15 cellular contexts compared by ENCODE assay signal in genomic region chr5:59206132-59206581, GRCh38.
DNase-seq lines count a peak whose midpoint lies in the region; ATAC-seq and TF ChIP-seq lines count a peak whose summit lies in the region.
"Had no signal": no experiment of that assay in that cellular context is flagged by ENCODE, and none has a peak within 500 bp of the region (broad histone marks: within the 10 kb centered on the region; RNA-seq: fewer than 3 reads in every experiment).

No MANE protein-coding gene starts in this region.

- no peak for TF ChIP-seq POLR2A in IMR-90 (IDR thresholded peaks at IDR 0.05; ENCODE audit: low read depth, low read length)
- TF ChIP-seq POLR2A in testis (IDR thresholded peaks at IDR 0.05) = no peak

- no peaks in the 10 kb centered on the region for H3K9me3 Mint-ChIP-seq in stimulated activated effector memory CD8-positive, alpha-beta T cell treated with anti-CD3 and anti-CD28 coated beads, Interleukin-12 subunit alpha, Interleukin-12 subunit beta, amount 100 ng/mL, for 72 hours
- H3K9me3 Mint-ChIP-seq in activated T-cell treated with anti-CD3 and anti-CD28 coated beads, Interleukin-2, amount 50 U/mL, for 4 hours = no peaks in the 10 kb centered on the region
- H3K9me3 Mint-ChIP-seq: activated CD4-positive, alpha-beta T cell treated with anti-CD3 and anti-CD28 coated beads, Interleukin-2, amount 10 ng/mL, durations not matched to agents 7 days and 5 days had no signal

- DNase-seq in IMR-90 (peak; percentile 70), mammary epithelial cell (peak; percentile 46), right atrium auricular region (ENCODE audit: low spot score) (no peak), A673 (ENCODE audit: low spot score) (no peak), HUDEP-2 (lab: John Stamatoyannopoulos, UW; ENCODE audit: unreplicated experiment in 76 of 76) (no peak), testis (no peak)
- DNase-seq in stimulated activated effector memory CD8-positive, alpha-beta T cell treated with anti-CD3 and anti-CD28 coated beads, Interleukin-12 subunit alpha, Interleukin-12 subunit beta, amount 100 ng/mL, for 72 hours (ENCODE audit: low spot score in 2 of 2) = no peak
- DNase-seq in activated T-cell treated with anti-CD3 and anti-CD28 coated beads, Interleukin-2, amount 50 U/mL, for 4 hours = no peak
- DNase-seq: activated CD4-positive, alpha-beta T cell treated with anti-CD3 and anti-CD28 coated beads, Interleukin-2, amount 10 ng/mL, durations not matched to agents 7 days and 5 days; activated naive CD4-positive, alpha-beta T cell; effector CD4-positive, alpha-beta T cell; occipital lobe; trophoblast cell had no signal

- no peak overlapping the region for H3K14ac ChIP-seq in IMR-90 (replicated peaks; ENCODE audit: low read depth, low read length)

- H3K4me2 ChIP-seq in IMR-90 (ENCODE audit: low read depth, low read length) = no peak overlapping the region
- no peak overlapping the region for H3K4me2 ChIP-seq in mammary epithelial cell (ENCODE audit: insufficient read depth, low read depth, low read length)

- H2AK9ac ChIP-seq in IMR-90 (replicated peaks; ENCODE audit: low read depth, low read length, poor library complexity) = no peak overlapping the region

- H3K56ac ChIP-seq in IMR-90 (ENCODE audit: extremely low read depth, insufficient read depth, low read length) = no peak overlapping the region

- no peak overlapping the region for H2BK15ac ChIP-seq in IMR-90 (ENCODE audit: low read depth, low read length)

- no peaks in the 10 kb centered on the region for H3K4me1 ChIP-seq in IMR-90 (ENCODE audit: control insufficient read depth, insufficient read depth, low read length)
- no peaks in the 10 kb centered on the region for H3K4me1 ChIP-seq in mammary epithelial cell (ENCODE audit: insufficient read depth, low read length)
- H3K4me1 ChIP-seq in right atrium auricular region = peaks cover 0 to 21% of the 10 kb centered on the region in 2 donors
- H3K4me1 ChIP-seq in A673 (ENCODE audit: insufficient read depth, low read length, poor library complexity, severe bottlenecking) = no peaks in the 10 kb centered on the region
- no peaks in the 10 kb centered on the region for H3K4me1 ChIP-seq in testis

- H3K4me3 ChIP-seq in IMR-90 (ENCODE audit: insufficient read depth, low read depth, low read length) = no peak overlapping the region
- H3K4me3 ChIP-seq in mammary epithelial cell (replicated peaks in 1 of 3; ENCODE audit: insufficient read depth in 1 of 3, low read depth in 2 of 3, low read length in 3 of 3) = no peak overlapping the region
- no peak overlapping the region for H3K4me3 ChIP-seq in right atrium auricular region
- no peak overlapping the region for H3K4me3 ChIP-seq in A673 (ENCODE audit: low read depth, low read length, poor library complexity, severe bottlenecking)
- no peak overlapping the region for H3K4me3 ChIP-seq in testis
- H3K4me3 ChIP-seq: SK-N-MC had no signal

- CTCF ChIA-PET in IMR-90 (lab: Yijun Ruan, JAX) (no interaction called here), mammary epithelial cell (lab: Charles Lee; ENCODE audit: low non-redundant PET) (no interaction called here), A673 (lab: Charles Lee) (interaction anchor here (0.6 kb wide), 1 partner anchor 21 kb away, joined by 3 read pairs; no protein-coding TSS in a partner anchor)

- no peak overlapping the region for H2AK5ac ChIP-seq in IMR-90 (ENCODE audit: low read depth, low read length)

- H3K27me3 ChIP-seq in IMR-90 (ENCODE audit: control insufficient read depth, insufficient read depth, low read length) (peaks cover 2% of the 10 kb centered on the region; the same call in 1 of the 2 replicates), mammary epithelial cell (ENCODE audit: insufficient read depth, low read length) (no peaks in the 10 kb centered on the region), right atrium auricular region (no peaks in the 10 kb centered on the region), A673 (replicated peaks; ENCODE audit: insufficient read depth, low read depth, low read length, poor library complexity) (peaks cover 2% of the 10 kb centered on the region), testis (no peaks in the 10 kb centered on the region)

- no peak overlapping the region for H4K91ac ChIP-seq in IMR-90 (ENCODE audit: insufficient read depth, low read depth, low read length)

- H2BK120ac ChIP-seq in IMR-90 (ENCODE audit: low read depth, low read length) = no peak overlapping the region

- dilution Hi-C loops in IMR-90 (cut with HindIII; ENCODE audit: low sequenced_read_pairs, unreplicated experiment) (no loop called here), mammary epithelial cell (cut with HindIII; ENCODE audit: low sequenced_read_pairs) (no loop called here)

- no peak overlapping the region for H3K4me3 Mint-ChIP-seq in stimulated activated effector memory CD8-positive, alpha-beta T cell treated with anti-CD3 and anti-CD28 coated beads, Interleukin-12 subunit alpha, Interleukin-12 subunit beta, amount 100 ng/mL, for 72 hours
- no peak overlapping the region for H3K4me3 Mint-ChIP-seq in activated T-cell treated with anti-CD3 and anti-CD28 coated beads, Interleukin-2, amount 50 U/mL, for 4 hours
- H3K4me3 Mint-ChIP-seq: activated CD4-positive, alpha-beta T cell treated with anti-CD3 and anti-CD28 coated beads, Interleukin-2, amount 10 ng/mL, durations not matched to agents 7 days and 5 days had no signal

- no peak overlapping the region for H3K9ac ChIP-seq in IMR-90 (ENCODE audit: low read depth, low read length)
- H3K9ac ChIP-seq in mammary epithelial cell (ENCODE audit: insufficient read depth, low read length) = no peak overlapping the region

- H4K20me1 ChIP-seq in IMR-90 (ENCODE audit: insufficient read depth, low read length) = no peaks in the 10 kb centered on the region
- no peaks in the 10 kb centered on the region for H4K20me1 ChIP-seq in mammary epithelial cell (ENCODE audit: insufficient read depth, low read length)

- H3K9me1 ChIP-seq in IMR-90 (ENCODE audit: insufficient read depth, low read length) = no peaks in the 10 kb centered on the region

- H3K36me3 Mint-ChIP-seq in stimulated activated effector memory CD8-positive, alpha-beta T cell treated with anti-CD3 and anti-CD28 coated beads, Interleukin-12 subunit alpha, Interleukin-12 subunit beta, amount 100 ng/mL, for 72 hours = no peaks in the 10 kb centered on the region
- H3K36me3 Mint-ChIP-seq in activated T-cell treated with anti-CD3 and anti-CD28 coated beads, Interleukin-2, amount 50 U/mL, for 4 hours (ENCODE audit: insufficient read depth) = no peaks in the 10 kb centered on the region

- H2BK5ac ChIP-seq in IMR-90 (ENCODE audit: low read depth, low read length, poor library complexity, severe bottlenecking) = no peak overlapping the region

- no peaks in the 10 kb centered on the region for H3K9me3 ChIP-seq in IMR-90 (ENCODE audit: control insufficient read depth, insufficient read depth, low read length)
- no peaks in the 10 kb centered on the region for H3K9me3 ChIP-seq in mammary epithelial cell (replicated peaks; ENCODE audit: insufficient read depth, low read length)
- H3K9me3 ChIP-seq in right atrium auricular region = no peaks in the 10 kb centered on the region
- H3K9me3 ChIP-seq in A673 (ENCODE audit: low read depth, low read length, poor library complexity, severe bottlenecking) = no peaks in the 10 kb centered on the region
- no peaks in the 10 kb centered on the region for H3K9me3 ChIP-seq in testis

- H3K23ac ChIP-seq in IMR-90 (ENCODE audit: low read depth, low read length) = no peak overlapping the region

- peaks cover 2% of the 10 kb centered on the region for H3K27me3 Mint-ChIP-seq in activated T-cell treated with anti-CD3 and anti-CD28 coated beads, Interleukin-2, amount 50 U/mL, for 4 hours (ENCODE audit: low read depth)

- no peak overlapping the region for H4K5ac ChIP-seq in IMR-90 (ENCODE audit: low read depth, low read length)

- H2AFZ ChIP-seq in IMR-90 (replicated peaks; ENCODE audit: low read length, poor library complexity) = no peak overlapping the region
- H2AFZ ChIP-seq in mammary epithelial cell (ENCODE audit: low read depth, low read length) = no peak overlapping the region

- H3K18ac ChIP-seq in IMR-90 (ENCODE audit: low read depth, low read length) = no peak overlapping the region

- no peak for TF ChIP-seq RAD21 in IMR-90 (IDR thresholded peaks at IDR 0.05; ENCODE audit: low read length)

- no peak overlapping the region for H4K8ac ChIP-seq in IMR-90 (ENCODE audit: low read depth in 2 of 2, low read length in 2 of 2)

- H3K27ac Mint-ChIP-seq in stimulated activated effector memory CD8-positive, alpha-beta T cell treated with anti-CD3 and anti-CD28 coated beads, Interleukin-12 subunit alpha, Interleukin-12 subunit beta, amount 100 ng/mL, for 72 hours = no peak overlapping the region
- H3K27ac Mint-ChIP-seq: activated CD4-positive, alpha-beta T cell treated with anti-CD3 and anti-CD28 coated beads, Interleukin-2, amount 10 ng/mL, durations not matched to agents 7 days and 5 days had no signal

- H3K27ac ChIP-seq in IMR-90 (ENCODE audit: insufficient read depth, low read length) (no peak overlapping the region), mammary epithelial cell (ENCODE audit: insufficient read depth, low read depth, low read length) (no peak overlapping the region), right atrium auricular region (peak overlapping the region; percentile 48 to 53), A673 (ENCODE audit: low read depth, low read length, poor library complexity, severe bottlenecking) (no peak overlapping the region), testis (no peak overlapping the region)
- H3K27ac ChIP-seq: SK-N-MC had no signal

- no peaks in the 10 kb centered on the region for H3K4me1 Mint-ChIP-seq in stimulated activated effector memory CD8-positive, alpha-beta T cell treated with anti-CD3 and anti-CD28 coated beads, Interleukin-12 subunit alpha, Interleukin-12 subunit beta, amount 100 ng/mL, for 72 hours
- H3K4me1 Mint-ChIP-seq in activated T-cell treated with anti-CD3 and anti-CD28 coated beads, Interleukin-2, amount 50 U/mL, for 4 hours (ENCODE audit: low read depth) = no peaks in the 10 kb centered on the region
- H3K4me1 Mint-ChIP-seq: activated CD4-positive, alpha-beta T cell treated with anti-CD3 and anti-CD28 coated beads, Interleukin-2, amount 10 ng/mL, durations not matched to agents 7 days and 5 days had no signal

- H3K79me2 ChIP-seq in mammary epithelial cell (ENCODE audit: insufficient read depth, low read length) = no peaks in the 10 kb centered on the region

- TF ChIP-seq CTCF in IMR-90 (conservative IDR thresholded peaks at IDR 0.05; ENCODE audit: low read depth, low read length) (no peak), mammary epithelial cell (conservative IDR thresholded peaks at IDR 0.05 in 1 of 2, IDR thresholded peaks at IDR 0.05 in 1 of 2; ENCODE audit: extremely low read depth in 1 of 2, insufficient read depth in 1 of 2, low read depth in 1 of 2, low read length in 2 of 2) (no peak), right atrium auricular region (IDR thresholded peaks at IDR 0.05) (no peak), A673 (conservative IDR thresholded peaks at IDR 0.05; ENCODE audit: low read depth, low read length) (no peak), testis (IDR thresholded peaks at IDR 0.05) (no peak)

- H3K4ac ChIP-seq in IMR-90 (ENCODE audit: low read depth, low read length) = no peak overlapping the region

- peak; percentile 63 for ATAC-seq in IMR-90 (ENCODE audit: low read depth)
- peak; percentile 11 for ATAC-seq in stimulated activated effector memory CD8-positive, alpha-beta T cell treated with anti-CD3 and anti-CD28 coated beads, Interleukin-12 subunit alpha, Interleukin-12 subunit beta, amount 100 ng/mL, for 72 hours
- no peak for ATAC-seq in activated T-cell treated with anti-CD3 and anti-CD28 coated beads, Interleukin-2, amount 50 U/mL, for 4 hours
- ATAC-seq: HCT116 had no signal

- in situ Hi-C loops in IMR-90 (cut with MboI; ENCODE audit: low sequenced_read_pairs) (no loop called here), mammary epithelial cell (cut with MboI; ENCODE audit: low sequenced_read_pairs in 2 of 2) (no loop called here)

- POLR2A ChIA-PET in IMR-90 (lab: Charles Lee; ENCODE audit: unreplicated experiment) = no interaction called here
- POLR2A ChIA-PET in A673 (lab: Charles Lee; ENCODE audit: low non-redundant PET) = no interaction called here

- H3K36me3 ChIP-seq in IMR-90 (ENCODE audit: control insufficient read depth, insufficient read depth, low read length) (no peaks in the 10 kb centered on the region), mammary epithelial cell (ENCODE audit: insufficient read depth, low read length) (no peaks in the 10 kb centered on the region), right atrium auricular region (no peaks in the 10 kb centered on the region), A673 (ENCODE audit: insufficient read depth, low read length, poor library complexity, severe bottlenecking) (no peaks in the 10 kb centered on the region), testis (ENCODE audit: low read depth, missing control alignments) (no peaks in the 10 kb centered on the region)

- intact Hi-C loops in IMR-90 (cut with micrococcal nuclease) = no loop called here
- intact Hi-C loops in mammary epithelial cell (cut with micrococcal nuclease) = no loop called here
- intact Hi-C loops in A673 (cut with micrococcal nuclease; ENCODE audit: unreplicated experiment) = no loop called here
- intact Hi-C loops in testis (cut with DNase I; ENCODE audit: low total_unique reads) = no loop called here

- no peaks in the 10 kb centered on the region for H3K79me1 ChIP-seq in IMR-90 (ENCODE audit: low read depth in 1 of 2, low read length in 2 of 2)

- BruUV-seq in IMR-90 (replicated peaks; lab: Mats Ljungman, UMichigan) (no TSS peak), mammary epithelial cell (replicated peaks; lab: Mats Ljungman, UMichigan) (no TSS peak), A673 (replicated peaks; lab: Mats Ljungman, UMichigan) (no TSS peak)

- no peak overlapping the region for H2BK20ac ChIP-seq in IMR-90 (ENCODE audit: low read depth, low read length)

- WGBS in IMR-90 (ENCODE audit: extremely low coverage in 2 of 2, insufficient read length in 1 of 2), 2 experiments = no CpG with 5 or more reads among the region's 1 CpG
- WGBS in mammary epithelial cell (ENCODE audit: low coverage, missing lambda C conversion rate) = 90% methylated on average over 1 of the region's 1 CpG
- 71 to 89% methylated on average over 1 of the region's 1 CpG for WGBS in testis, 2 donors

Comparison
In these comparisons a context has a peak if more than half of its experiments do, and no peak if none do; other contexts are left out.
1. ATAC-seq: peak in IMR-90 (single experiment) and stimulated activated effector memory CD8-positive, alpha-beta T cell treated with anti-CD3 and anti-CD28 coated beads, Interleukin-12 subunit alpha, Interleukin-12 subunit beta, amount 100 ng/mL, for 72 hours (single experiment); none in activated T-cell treated with anti-CD3 and anti-CD28 coated beads, Interleukin-2, amount 50 U/mL, for 4 hours (0 of 2).
2. DNase-seq: peak in IMR-90 (single experiment) and mammary epithelial cell (single experiment); none in right atrium auricular region (single experiment), stimulated activated effector memory CD8-positive, alpha-beta T cell treated with anti-CD3 and anti-CD28 coated beads, Interleukin-12 subunit alpha, Interleukin-12 subunit beta, amount 100 ng/mL, for 72 hours (0 of 2), activated T-cell treated with anti-CD3 and anti-CD28 coated beads, Interleukin-2, amount 50 U/mL, for 4 hours (single experiment), A673 (single experiment), HUDEP-2 (0 of 76) and testis (single experiment).
3. H3K27ac ChIP-seq: peak in right atrium auricular region (2 of 2); none in IMR-90 (single experiment), mammary epithelial cell (single experiment), A673 (single experiment) and testis (0 of 2).